Comparison of ENCODE assay signal across 16 cellular contexts in genomic region chr20:24984963-24985640, GRCh38. TPM values are rescaled to one million over a fixed set of nuclear protein-coding genes. Genes with fewer than 3 reads are reported as not detected.
DNase-seq lines count a peak whose midpoint lies in the region; ATAC-seq and TF ChIP-seq lines count a peak whose summit lies in the region.
"Had no signal": no experiment of that assay in that cellular context is flagged by ENCODE, and none has a peak within 500 bp of the region (broad histone marks: within the 10 kb centered on the region; RNA-seq: fewer than 3 reads in every experiment).

No MANE protein-coding gene starts in this region.

- CTCF ChIA-PET in activated naive CD4-positive, alpha-beta T cell treated with anti-CD3 and anti-CD28 coated beads, Interleukin-2, amount 10 ng/mL, durations not matched to agents 7 days and 5 days (lab: Charles Lee) = no interaction called here
- CTCF ChIA-PET in activated naive CD4-positive, alpha-beta T cell treated with anti-CD3 and anti-CD28 coated beads for 36 hours (lab: Charles Lee) = interaction anchor here (1.2 kb wide), 1 partner anchor 7 kb away, joined by 4 read pairs; no protein-coding TSS in a partner anchor
- CTCF ChIA-PET in activated CD8-positive, alpha-beta T cell treated with anti-CD3 and anti-CD28 coated beads for 36 hours (lab: Charles Lee) = interaction anchor here (1.5 to 2.3 kb wide), 3 partner anchors 9 to 54 kb away, joined by 3 to 8 read pairs (median 4); no protein-coding TSS in a partner anchor

- no peak for ATAC-seq in activated CD8-positive, alpha-beta T cell treated with anti-CD3 and anti-CD28 coated beads for 36 hours
- ATAC-seq in lower lobe of right lung (peak; percentile 54 to 55), HG02678 (IDR thresholded peaks at IDR 0.05; ENCODE audit: unreplicated experiment) (no peak)

- no peaks in the 10 kb centered on the region for H3K9me2 ChIP-seq in GM23248 (ENCODE audit: insufficient read depth)

- peak; percentile 16 for DNase-seq in activated naive CD4-positive, alpha-beta T cell treated with anti-CD3 and anti-CD28 coated beads, Interleukin-2, amount 10 ng/mL, durations not matched to agents 7 days and 5 days
- no peak for DNase-seq in activated naive CD4-positive, alpha-beta T cell treated with anti-CD3 and anti-CD28 coated beads for 36 hours
- no peak for DNase-seq in activated CD8-positive, alpha-beta T cell treated with anti-CD3 and anti-CD28 coated beads for 36 hours
- DNase-seq in lower lobe of right lung = no peak
- no peak for DNase-seq in testis
- DNase-seq in GM23248 = no peak
- no peak for DNase-seq in GM19240 (ENCODE audit: insufficient read length, low spot score)
- DNase-seq: left cardiac atrium; NCI-H187 treated with DMSO at 0.1 percent for 48 hours; occipital lobe; SHP77; stimulated activated CD4-positive, alpha-beta T cell treated with anti-CD3 and anti-CD28 coated beads, Interleukin-12 subunit alpha, Interleukin-12 subunit beta, amount 100 ng/mL, for 4 hours had no signal

- in situ Hi-C loops in GM23248 (cut with MboI) = loop anchor here (25.0 kb wide), 2 partner anchors 527 to 877 kb away; no protein-coding TSS in a partner anchor

- H3K4me1 ChIP-seq in lower lobe of right lung (peaks cover 42% of the 10 kb centered on the region), testis (peaks cover 47% of the 10 kb centered on the region), GM23248 (ENCODE audit: insufficient read depth) (no peaks in the 10 kb centered on the region)
- H3K4me1 ChIP-seq: ascending aorta had no signal

- H3K27ac ChIP-seq in lower lobe of right lung = peak overlapping the region; percentile 60
- H3K27ac ChIP-seq in testis = peak overlapping the region; percentile 24 to 46
- H3K27ac ChIP-seq in GM23248 = no peak overlapping the region
- H3K27ac ChIP-seq: ascending aorta had no signal

- H3K4me3 ChIP-seq in lower lobe of right lung = no peak overlapping the region
- no peak overlapping the region for H3K4me3 ChIP-seq in testis
- H3K4me3 ChIP-seq in GM23248 = no peak overlapping the region
- H3K4me3 ChIP-seq: ascending aorta had no signal

- no peak overlapping the region for H3K9ac ChIP-seq in GM23248

- H3K9me3 Mint-ChIP-seq in activated naive CD4-positive, alpha-beta T cell treated with anti-CD3 and anti-CD28 coated beads, Interleukin-2, amount 10 ng/mL, durations not matched to agents 7 days and 5 days = peaks cover 4% of the 10 kb centered on the region
- H3K9me3 Mint-ChIP-seq in activated naive CD4-positive, alpha-beta T cell treated with anti-CD3 and anti-CD28 coated beads for 36 hours = no peaks in the 10 kb centered on the region
- no peaks in the 10 kb centered on the region for H3K9me3 Mint-ChIP-seq in activated CD8-positive, alpha-beta T cell treated with anti-CD3 and anti-CD28 coated beads for 36 hours

- H3K9me3 ChIP-seq in lower lobe of right lung (no peaks in the 10 kb centered on the region), testis (no peaks in the 10 kb centered on the region), GM23248 (ENCODE audit: low read depth) (no peaks in the 10 kb centered on the region)
- H3K9me3 ChIP-seq: ascending aorta had no signal

- TF ChIP-seq CTCF in activated CD8-positive, alpha-beta T cell treated with anti-CD3 and anti-CD28 coated beads for 36 hours (IDR thresholded peaks at IDR 0.05) = no peak
- TF ChIP-seq CTCF in lower lobe of right lung (IDR thresholded peaks at IDR 0.05) (no peak), testis (IDR thresholded peaks at IDR 0.05) (no peak)

- no peak overlapping the region for H3K27ac Mint-ChIP-seq in activated naive CD4-positive, alpha-beta T cell treated with anti-CD3 and anti-CD28 coated beads, Interleukin-2, amount 10 ng/mL, durations not matched to agents 7 days and 5 days
- H3K27ac Mint-ChIP-seq in activated naive CD4-positive, alpha-beta T cell treated with anti-CD3 and anti-CD28 coated beads for 36 hours = no peak overlapping the region
- peak overlapping the region; percentile 14 for H3K27ac Mint-ChIP-seq in activated CD8-positive, alpha-beta T cell treated with anti-CD3 and anti-CD28 coated beads for 36 hours

- H3K36me3 Mint-ChIP-seq in activated naive CD4-positive, alpha-beta T cell treated with anti-CD3 and anti-CD28 coated beads, Interleukin-2, amount 10 ng/mL, durations not matched to agents 7 days and 5 days = peaks cover 60% of the 10 kb centered on the region
- peaks cover 48% of the 10 kb centered on the region for H3K36me3 Mint-ChIP-seq in activated naive CD4-positive, alpha-beta T cell treated with anti-CD3 and anti-CD28 coated beads for 36 hours (ENCODE audit: low read depth)
- peaks cover 50% of the 10 kb centered on the region for H3K36me3 Mint-ChIP-seq in activated CD8-positive, alpha-beta T cell treated with anti-CD3 and anti-CD28 coated beads for 36 hours (ENCODE audit: low read depth)

- 67 to 75% methylated on average over 3 of the region's 3 CpGs for WGBS in testis, 2 donors
- 84 to 86% methylated on average over 3 of the region's 3 CpGs for WGBS in GM23248 (ENCODE audit: low coverage in 1 of 2, low lambda C conversion rate in 2 of 2, missing lambda C conversion rate in 2 of 2), 2 experiments

- H3K36me3 ChIP-seq in lower lobe of right lung (peaks cover 24% of the 10 kb centered on the region), testis (ENCODE audit: low read depth, missing control alignments) (no peaks in the 10 kb centered on the region), GM23248 (ENCODE audit: low read depth) (no peaks in the 10 kb centered on the region; the same call in 1 of the 2 replicates)

- H2AFZ ChIP-seq in GM23248 = no peak overlapping the region

- peaks cover 65% of the 10 kb centered on the region for H3K4me1 Mint-ChIP-seq in activated naive CD4-positive, alpha-beta T cell treated with anti-CD3 and anti-CD28 coated beads, Interleukin-2, amount 10 ng/mL, durations not matched to agents 7 days and 5 days
- peaks cover 48% of the 10 kb centered on the region for H3K4me1 Mint-ChIP-seq in activated naive CD4-positive, alpha-beta T cell treated with anti-CD3 and anti-CD28 coated beads for 36 hours (ENCODE audit: low read depth)
- peaks cover 73% of the 10 kb centered on the region for H3K4me1 Mint-ChIP-seq in activated CD8-positive, alpha-beta T cell treated with anti-CD3 and anti-CD28 coated beads for 36 hours (ENCODE audit: low read depth)

- H4K20me1 ChIP-seq in GM23248 (ENCODE audit: insufficient read depth) = no peaks in the 10 kb centered on the region

- peaks cover 69% of the 10 kb centered on the region for H3K79me2 ChIP-seq in GM23248 (ENCODE audit: insufficient read depth)

- no peak overlapping the region for H3K4me2 ChIP-seq in GM23248 (ENCODE audit: unreplicated experiment)

- H3K27me3 Mint-ChIP-seq in activated naive CD4-positive, alpha-beta T cell treated with anti-CD3 and anti-CD28 coated beads, Interleukin-2, amount 10 ng/mL, durations not matched to agents 7 days and 5 days = no peaks in the 10 kb centered on the region
- no peaks in the 10 kb centered on the region for H3K27me3 Mint-ChIP-seq in activated naive CD4-positive, alpha-beta T cell treated with anti-CD3 and anti-CD28 coated beads for 36 hours (ENCODE audit: low read depth)
- no peaks in the 10 kb centered on the region for H3K27me3 Mint-ChIP-seq in activated CD8-positive, alpha-beta T cell treated with anti-CD3 and anti-CD28 coated beads for 36 hours

- no peaks in the 10 kb centered on the region for H3F3A ChIP-seq in GM23248 (ENCODE audit: insufficient read depth)

- POLR2A ChIA-PET in activated CD8-positive, alpha-beta T cell treated with anti-CD3 and anti-CD28 coated beads for 36 hours (lab: Charles Lee) = interaction anchor here (1.0 to 2.2 kb wide), 3 partner anchors 8 to 261 kb away, joined by 3 to 5 read pairs (median 3); no protein-coding TSS in a partner anchor

- intact Hi-C loops in activated naive CD4-positive, alpha-beta T cell treated with anti-CD3 and anti-CD28 coated beads for 36 hours (cut with micrococcal nuclease) = no loop called here
- intact Hi-C loops in activated CD8-positive, alpha-beta T cell treated with anti-CD3 and anti-CD28 coated beads for 36 hours (cut with micrococcal nuclease) = no loop called here
- intact Hi-C loops in lower lobe of right lung (cut with DNase I) = no loop called here
- intact Hi-C loops in testis (cut with DNase I; ENCODE audit: low total_unique reads) = no loop called here

- no peak overlapping the region for H3K4me3 Mint-ChIP-seq in activated naive CD4-positive, alpha-beta T cell treated with anti-CD3 and anti-CD28 coated beads, Interleukin-2, amount 10 ng/mL, durations not matched to agents 7 days and 5 days
- no peak overlapping the region for H3K4me3 Mint-ChIP-seq in activated naive CD4-positive, alpha-beta T cell treated with anti-CD3 and anti-CD28 coated beads for 36 hours
- H3K4me3 Mint-ChIP-seq in activated CD8-positive, alpha-beta T cell treated with anti-CD3 and anti-CD28 coated beads for 36 hours = no peak overlapping the region

- H3K27me3 ChIP-seq in lower lobe of right lung (ENCODE audit: low read depth) (no peaks in the 10 kb centered on the region), testis (no peaks in the 10 kb centered on the region), GM23248 (replicated peaks; ENCODE audit: insufficient read depth) (no peaks in the 10 kb centered on the region)
- H3K27me3 ChIP-seq: ascending aorta had no signal

- TF ChIP-seq POLR2A in testis (IDR thresholded peaks at IDR 0.05) = no peak

RNA-seq across cellular contexts. Expression of gene APMAP, which starts 7.4 kb away (rescaled TPM):
- 10 to 100 TPM; 46.9 to 50.9 TPM for total RNA-seq in activated naive CD4-positive, alpha-beta T cell treated with anti-CD3 and anti-CD28 coated beads for 36 hours
- 10 to 100 TPM; 36.7 to 40.0 TPM for total RNA-seq in activated CD8-positive, alpha-beta T cell treated with anti-CD3 and anti-CD28 coated beads for 36 hours
- total RNA-seq in lower lobe of right lung (82.9 TPM), testis (100 to 1,000 TPM in 1 of 2 donors, 10 to 100 TPM in 1; 92.3 to 105 TPM)
- polyA plus RNA-seq in testis (ENCODE audit: insufficient read depth, low read depth, low replicate concordance) (135 TPM), GM23248 (2016; fragmentation: Nextera tagmentation; extraction: Ambion mirVana) (123 and 129 TPM in 2 replicates)
- 109 and 129 TPM in 2 replicates for total RNA-seq in GM23248 (2014; rRNA removed; shearing (Covaris generic))

RNA-seq across cellular contexts. Expression of gene CST7, which starts 36.0 kb away (rescaled TPM):
- 10 to 100 TPM; 37.8 to 43.1 TPM for total RNA-seq in activated naive CD4-positive, alpha-beta T cell treated with anti-CD3 and anti-CD28 coated beads for 36 hours
- 10 to 100 TPM; 48.5 to 49.3 TPM for total RNA-seq in activated CD8-positive, alpha-beta T cell treated with anti-CD3 and anti-CD28 coated beads for 36 hours
- total RNA-seq in lower lobe of right lung (11.7 TPM), testis (under 1 TPM in 1 of 2 donors, not detected in 1; 0.56 TPM)
- polyA plus RNA-seq in testis (ENCODE audit: insufficient read depth, low read depth, low replicate concordance) (4.1 TPM), GM23248 (2016; fragmentation: Nextera tagmentation; extraction: Ambion mirVana) (not detected in 2 replicates)
- total RNA-seq in GM23248 (2014; rRNA removed; shearing (Covaris generic)) = not detected in 2 replicates
- total RNA-seq: ascending aorta, Daoy had no signal
- polyA plus RNA-seq: AG04450 had no signal

Comparison
In these comparisons a context has a peak if more than half of its experiments do, and no peak if none do; other contexts are left out.
1. ATAC-seq: peak in lower lobe of right lung (2 of 2); none in activated CD8-positive, alpha-beta T cell treated with anti-CD3 and anti-CD28 coated beads for 36 hours (single experiment) and HG02678 (single experiment).